ENCODE assay signal across 8 cellular contexts in genomic region chr1:192639607-192640368, GRCh38. TPM values are rescaled to one million over a fixed set of nuclear protein-coding genes. Genes with fewer than 3 reads are reported as not detected.
DNase-seq lines count a peak whose midpoint lies in the region; ATAC-seq, FAIRE-seq and TF ChIP-seq lines count a peak whose summit lies in the region.

No MANE protein-coding gene starts in this region.

- no peaks in the 10 kb centered on the region for H3K27me3 ChIP-seq in cardiac muscle cell
- no peaks in the 10 kb centered on the region for H3K27me3 ChIP-seq in small intestine (ENCODE audit: control insufficient read depth in 2 of 2, insufficient read depth in 2 of 2, low read length in 2 of 2)

- no peak overlapping the region for H3K4me3 ChIP-seq in cardiac muscle cell
- no peak overlapping the region for H3K4me3 ChIP-seq in small intestine (ENCODE audit: low read depth in 1 of 2, low read length in 2 of 2)

- H3K4me1 ChIP-seq in cardiac muscle cell (ENCODE audit: low read depth): peaks cover 11% of the 10 kb centered on the region
- H3K4me1 ChIP-seq in small intestine (ENCODE audit: control insufficient read depth in 2 of 2, insufficient read depth in 1 of 2, low read depth in 1 of 2, low read length in 1 of 2): no peaks in the 10 kb centered on the region

- WGBS in small intestine, 3 donors: 33 to 46% (median 40%) methylated on average over 4 of the region's 4 CpGs

- intact Hi-C loops in Right ventricle myocardium inferior (cut with DNase I): no loop called here

- H3K27ac ChIP-seq in cardiac muscle cell (peak overlapping the region; percentile 67), small intestine (ENCODE audit: low read depth in 1 of 2, low read length in 1 of 2) (no peak overlapping the region)

- no peak for ATAC-seq in Right ventricle myocardium inferior
- peak; percentile 78 for ATAC-seq in HG03025 (IDR thresholded peaks at IDR 0.05; ENCODE audit: low FRiP score, unreplicated experiment)

- DNase-seq in cardiac muscle cell (ENCODE audit: low read depth in 1 of 2, low spot score in 1 of 2): peak in 1 of 2 donors; percentile 56
- DNase-seq in Right ventricle myocardium inferior (ENCODE audit: missing footprints): no peak
- peak; percentile 28 for DNase-seq in SIG-M5 (lab: John Stamatoyannopoulos, UW)
- peak; percentile 36 for DNase-seq in small intestine
- no peak for DNase-seq in NCI-H1930 (lab: John Stamatoyannopoulos, UW)
- no peak for DNase-seq in NCI-H345 treated with DMSO at 0.1 percent for 48 hours (lab: John Stamatoyannopoulos, UW; ENCODE audit: unreplicated experiment)
- no peak for DNase-seq in stimulated activated naive CD4-positive, alpha-beta T cell treated with Interleukin-2 at 50 U/mL for 16 hours (lab: John Stamatoyannopoulos, UW)

- no peak for TF ChIP-seq CTCF in cardiac muscle cell (IDR thresholded peaks at IDR 0.05; ENCODE audit: low read depth, low read length)

- FAIRE-seq in small intestine (lab: Jason Lieb, UNC): no peak

- H3K9me3 ChIP-seq in cardiac muscle cell (ENCODE audit: low read depth) (no peaks in the 10 kb centered on the region), small intestine (ENCODE audit: control insufficient read depth, low read depth) (no peaks in the 10 kb centered on the region)

- H3K36me3 ChIP-seq in cardiac muscle cell (no peaks in the 10 kb centered on the region), small intestine (ENCODE audit: control insufficient read depth in 2 of 2, insufficient read depth in 2 of 2, low read length in 2 of 2) (no peaks in the 10 kb centered on the region)

RNA-seq across cellular contexts. Expression of gene RGS13, which starts 3.8 kb away (rescaled TPM):
- total RNA-seq in cardiac muscle cell (1.3 and 1.4 TPM in 2 replicates), Right ventricle myocardium inferior (not detected)
- polyA plus RNA-seq in cardiac muscle cell (2.0 and 4.8 TPM in 2 replicates), small intestine (10 to 100 TPM in 2 of 3 donors, 1 to 10 TPM in 1; 4.3 to 14.6 (median 14.1) TPM)

Comparison
In these comparisons a context has a peak if more than half of its experiments do, and no peak if none do; other contexts are left out.
1. DNase-seq: peak in SIG-M5 (single experiment) and small intestine (single experiment); none in Right ventricle myocardium inferior (single experiment), NCI-H1930 (0 of 2), NCI-H345 treated with DMSO at 0.1 percent for 48 hours (single experiment) and stimulated activated naive CD4-positive, alpha-beta T cell treated with Interleukin-2 at 50 U/mL for 16 hours (single experiment).